24 cellular contexts compared by ENCODE assay signal in genomic region chr2:217908544-217908943, GRCh38.
DNase-seq lines count a peak whose midpoint lies in the region; ATAC-seq, FAIRE-seq and TF ChIP-seq lines count a peak whose summit lies in the region.
"Had no signal": no experiment of that assay in that cellular context is flagged by ENCODE, and none has a peak within 500 bp of the region (broad histone marks: within the 10 kb centered on the region; RNA-seq: fewer than 3 reads in every experiment).

No MANE protein-coding gene starts in this region.

- no peak overlapping the region for H3K4me3 Mint-ChIP-seq in dendritic cell treated with granulocyte-macrophage colony-stimulating factor and Interleukin-4, amounts not matched to agents 40 ng/mL and 50 ng/mL, for 4 days
- H3K4me3 Mint-ChIP-seq: neural progenitor cell, T-cell had no signal

- H3K4me1 ChIP-seq in kidney (ENCODE audit: control insufficient read depth in 1 of 2, insufficient read depth in 1 of 2, low read depth in 1 of 2, low read length in 2 of 2) (peaks cover 86 to 87% of the 10 kb centered on the region in 2 donors), skeletal muscle tissue (ENCODE audit: control insufficient read depth in 3 of 3, insufficient read depth in 3 of 3, low read length in 3 of 3) (peaks cover 92 to 97% (median 95%) of the 10 kb centered on the region in 3 donors), urinary bladder (ENCODE audit: insufficient read depth) (no peaks in the 10 kb centered on the region)

- peaks cover 7% of the 10 kb centered on the region for H3K36me3 Mint-ChIP-seq in dendritic cell treated with granulocyte-macrophage colony-stimulating factor and Interleukin-4, amounts not matched to agents 40 ng/mL and 50 ng/mL, for 4 days (ENCODE audit: low read depth)
- H3K36me3 Mint-ChIP-seq: activated naive CD4-positive, alpha-beta T cell treated with anti-CD3 and anti-CD28 coated beads, Interleukin-2, amount 50 U/mL, for 72 hours; neural progenitor cell; T-cell had no signal

- TF ChIP-seq CTCF in kidney (IDR thresholded peaks at IDR 0.05; ENCODE audit: borderline replicate concordance, extremely low read depth, insufficient read depth) (no peak), lower leg skin (IDR thresholded peaks at IDR 0.05) (no peak)

- H3K4me3 ChIP-seq in kidney (ENCODE audit: low read length in 2 of 2) (no peak overlapping the region), skeletal muscle tissue (ENCODE audit: low read length in 3 of 3) (no peak overlapping the region), urinary bladder (ENCODE audit: low read depth, low read length) (no peak overlapping the region), lower leg skin (ENCODE audit: low read depth, poor library complexity, severe bottlenecking) (no peak overlapping the region)
- H3K4me3 ChIP-seq: mucosa of descending colon, neural progenitor cell had no signal

- H3K9ac ChIP-seq in kidney (ENCODE audit: low read length in 2 of 2) (peak overlapping the region in 1 of 2 donors; percentile 16), skeletal muscle tissue (ENCODE audit: low read depth in 1 of 3, low read length in 3 of 3) (peak overlapping the region in 2 of 3 donors; percentile 15 to 24)
- H3K9ac ChIP-seq: neural progenitor cell had no signal

- peaks cover 32% of the 10 kb centered on the region for H3K27me3 Mint-ChIP-seq in dendritic cell treated with granulocyte-macrophage colony-stimulating factor and Interleukin-4, amounts not matched to agents 40 ng/mL and 50 ng/mL, for 4 days

- H3K4me1 Mint-ChIP-seq in dendritic cell treated with granulocyte-macrophage colony-stimulating factor and Interleukin-4, amounts not matched to agents 40 ng/mL and 50 ng/mL, for 4 days (ENCODE audit: low read depth), result peaks cover 92% of the 10 kb centered on the region
- H3K4me1 Mint-ChIP-seq: T-cell had no signal

- peak overlapping the region; percentile 9 for H3K27ac Mint-ChIP-seq in dendritic cell treated with granulocyte-macrophage colony-stimulating factor and Interleukin-4, amounts not matched to agents 40 ng/mL and 50 ng/mL, for 4 days
- H3K27ac Mint-ChIP-seq: activated naive CD4-positive, alpha-beta T cell treated with anti-CD3 and anti-CD28 coated beads, Interleukin-2, amount 50 U/mL, for 72 hours; progenitor cell of endocrine pancreas; T-cell had no signal

- DNase-seq in kidney (no peak), NCI-H345 treated with DMSO at 0.1 percent for 48 hours (lab: John Stamatoyannopoulos, UW; ENCODE audit: unreplicated experiment) (no peak), lower leg skin (ENCODE audit: low spot score in 2 of 2) (no peak)
- DNase-seq: DND-41; GOT3; Karpas-422; kidney glomerular epithelial cell; mucosa of descending colon; NCI-H1048; NCI-H2029; NCI-H345; OCI-M1; SIG-M5; stimulated activated CD8-positive, alpha-beta memory T cell treated with anti-CD3 and anti-CD28 coated beads, Interleukin-4, amount 100 ng/mL, for 48 hours; T-cell had no signal

- H3K36me3 ChIP-seq in kidney (ENCODE audit: control insufficient read depth in 1 of 2, insufficient read depth in 2 of 2, low read length in 2 of 2), result peaks cover 7 to 22% of the 10 kb centered on the region in 2 donors
- H3K36me3 ChIP-seq in skeletal muscle tissue (ENCODE audit: control insufficient read depth in 3 of 3, insufficient read depth in 3 of 3, low read length in 3 of 3), result peaks cover 0 to 15% (median 0%) of the 10 kb centered on the region in 3 donors
- H3K36me3 ChIP-seq in urinary bladder (ENCODE audit: insufficient read depth), result no peaks in the 10 kb centered on the region
- H3K36me3 ChIP-seq: neural progenitor cell had no signal

- intact Hi-C loops in dendritic cell treated with granulocyte-macrophage colony-stimulating factor and Interleukin-4, amounts not matched to agents 40 ng/mL and 50 ng/mL, for 4 days (cut with micrococcal nuclease), result no loop called here
- intact Hi-C loops in kidney (cut with DNase I) (no loop called here), lower leg skin (cut with DNase I; ENCODE audit: low total_unique reads) (no loop called here)

- H3K27me3 ChIP-seq in skeletal muscle tissue (ENCODE audit: control insufficient read depth in 3 of 3, insufficient read depth in 3 of 3, low read length in 3 of 3), result no peaks in the 10 kb centered on the region

- TF ChIP-seq POLR2A in lower leg skin (IDR thresholded peaks at IDR 0.05), result no peak

- H3K9me3 ChIP-seq in kidney (ENCODE audit: control insufficient read depth in 1 of 2, low read length in 2 of 2) (no peaks in the 10 kb centered on the region), skeletal muscle tissue (ENCODE audit: control insufficient read depth in 3 of 3, low read length in 3 of 3) (no peaks in the 10 kb centered on the region)
- H3K9me3 ChIP-seq: mucosa of descending colon had no signal

- H3K9me3 Mint-ChIP-seq in dendritic cell treated with granulocyte-macrophage colony-stimulating factor and Interleukin-4, amounts not matched to agents 40 ng/mL and 50 ng/mL, for 4 days, result no peaks in the 10 kb centered on the region
- H3K9me3 Mint-ChIP-seq: activated naive CD4-positive, alpha-beta T cell treated with anti-CD3 and anti-CD28 coated beads, Interleukin-2, amount 50 U/mL, for 72 hours; neural progenitor cell; T-cell had no signal

- no peak for FAIRE-seq in kidney (lab: Jason Lieb, UNC)
- FAIRE-seq: frontal cortex, TTC549 had no signal

- WGBS in urinary bladder, result 45% methylated on average over 8 of the region's 8 CpGs
- WGBS in lower leg skin, 2 donors, result 73 to 74% methylated on average over 8 of the region's 8 CpGs

- ATAC-seq in HG03025 (IDR thresholded peaks at IDR 0.05; ENCODE audit: low FRiP score, unreplicated experiment), result no peak
- ATAC-seq: activated naive CD4-positive, alpha-beta T cell treated with anti-CD3 and anti-CD28 coated beads, Interleukin-2, amount 50 U/mL, for 72 hours; mucosa of descending colon; T-cell had no signal

- H3K27ac ChIP-seq in kidney (ENCODE audit: low read depth in 2 of 2, low read length in 2 of 2), result peak overlapping the region; percentile 43 to 80
- H3K27ac ChIP-seq in skeletal muscle tissue (ENCODE audit: low read depth, low read length), result peak overlapping the region; percentile 57
- peak overlapping the region; percentile 18 for H3K27ac ChIP-seq in urinary bladder (ENCODE audit: low read depth)
- H3K27ac ChIP-seq: neural progenitor cell had no signal
